ENCODE assay signal across 13 cellular contexts in the genomic region with DNA sequence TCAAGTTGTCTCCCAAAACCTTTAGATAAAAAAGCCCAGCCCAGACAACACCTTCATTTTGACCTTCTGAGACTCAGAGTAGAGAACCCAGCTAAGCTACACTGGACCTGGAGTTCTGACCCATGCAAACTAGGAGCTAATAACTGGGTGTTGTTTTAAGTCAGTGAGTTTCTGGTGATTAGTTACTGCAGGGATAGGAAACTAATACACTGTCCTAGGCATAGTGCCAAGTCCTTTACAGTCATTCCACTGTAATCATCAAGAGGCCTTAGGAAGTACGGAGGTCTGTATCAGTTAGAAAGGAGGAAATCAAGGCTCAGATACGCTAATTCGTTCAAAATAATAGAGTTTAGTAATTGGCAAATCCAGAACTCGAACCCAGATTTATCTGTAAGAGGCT.
A peak's percentile ranks its signal among the peaks of the same experiment; 100 is the strongest.
DNase-seq lines count a peak whose midpoint lies in the region; ATAC-seq and TF ChIP-seq lines count a peak whose summit lies in the region.
"Had no signal": no experiment of that assay in that cellular context is flagged by ENCODE, and none has a peak within 500 bp of the region (broad histone marks: within the 10 kb centered on the region; RNA-seq: fewer than 3 reads in every experiment).

No MANE protein-coding gene starts in this region.

- POLR2A ChIA-PET in SK-N-SH (lab: Yijun Ruan, JAX): no interaction called here

- peaks cover 0 to 8% of the 10 kb centered on the region in 2 experiments; a peak in 2 of 4 replicates for H3K4me1 ChIP-seq in SK-N-SH (ENCODE audit: control insufficient read depth in 1 of 2, insufficient read depth in 2 of 2, low read depth in 1 of 2, low read length in 1 of 2)
- H3K4me1 ChIP-seq: gastroesophageal sphincter had no signal

- H3K4me3 ChIP-seq in astrocyte of the cerebellum (ENCODE audit: low read depth, low read length): no peak overlapping the region
- H3K4me3 ChIP-seq in SK-N-SH (ENCODE audit: low read depth in 2 of 2, low read length in 1 of 2): no peak overlapping the region
- H3K4me3 ChIP-seq: gastroesophageal sphincter, thoracic aorta had no signal

- TF ChIP-seq CTCF in astrocyte of the cerebellum (IDR thresholded peaks at IDR 0.05; ENCODE audit: low read depth, low read length, missing control alignments) (no peak), SK-N-SH (IDR thresholded peaks at IDR 0.05) (no peak)

- H3K27ac ChIP-seq in SK-N-SH (ENCODE audit: low read depth in 2 of 2, low read length in 1 of 2): no peak overlapping the region
- H3K27ac ChIP-seq: gastroesophageal sphincter, thoracic aorta had no signal

- no peaks in the 10 kb centered on the region for H3K36me3 ChIP-seq in SK-N-SH (replicated peaks in 1 of 2; ENCODE audit: control insufficient read depth in 1 of 2, insufficient read depth in 2 of 2, low read length in 1 of 2)
- H3K36me3 ChIP-seq: gastroesophageal sphincter, thoracic aorta had no signal

- no peaks in the 10 kb centered on the region for H3K9me2 ChIP-seq in SK-N-SH

- H3K9ac ChIP-seq in SK-N-SH: no peak overlapping the region

- no peaks in the 10 kb centered on the region for H3K27me3 ChIP-seq in SK-N-SH (ENCODE audit: insufficient read depth)
- H3K27me3 ChIP-seq: gastroesophageal sphincter had no signal

- H3K4me2 ChIP-seq in SK-N-SH: no peak overlapping the region

- 23% methylated on average over 4 of the region's 4 CpGs for WGBS in SK-N-SH (ENCODE audit: low lambda C conversion rate)

- TF ChIP-seq RAD21 in SK-N-SH (IDR thresholded peaks at IDR 0.05; ENCODE audit: low read length): no peak

- H3K79me2 ChIP-seq in SK-N-SH (ENCODE audit: insufficient read depth): no peaks in the 10 kb centered on the region

- ATAC-seq in GM21717 (IDR thresholded peaks at IDR 0.05; ENCODE audit: unreplicated experiment): peak; percentile 26
- no peak for ATAC-seq in HG03159 (IDR thresholded peaks at IDR 0.05; ENCODE audit: unreplicated experiment)
- ATAC-seq: gastroesophageal sphincter, natural killer cell, Panc1 had no signal

- TF ChIP-seq EP300 in SK-N-SH (IDR thresholded peaks at IDR 0.05; ENCODE audit: borderline replicate concordance in 1 of 2, low read depth in 1 of 2, low read length in 1 of 2): no peak

- in situ Hi-C loops in astrocyte of the cerebellum (cut with HindIII; ENCODE audit: low sequenced_read_pairs): no loop called here

- no peak overlapping the region for H2AFZ ChIP-seq in SK-N-SH (ENCODE audit: low read depth)

- DNase-seq in NCI-H2029 (lab: John Stamatoyannopoulos, UW) (peak; percentile 63), astrocyte of the cerebellum (ENCODE audit: low read depth) (peak; percentile 5), myocyte (ENCODE audit: low read depth) (peak; percentile 12), SK-N-SH (no peak), GF-D8 (lab: John Stamatoyannopoulos, UW) (no peak)
- DNase-seq: activated naive CD4-positive, alpha-beta T cell treated with anti-CD3 and anti-CD28 coated beads, Interleukin-2, amount 10 ng/mL, durations not matched to agents 7 days and 5 days; Calu3; natural killer cell had no signal

- H4K20me1 ChIP-seq in SK-N-SH (ENCODE audit: insufficient read depth): no peaks in the 10 kb centered on the region

- H3F3A ChIP-seq in SK-N-SH (replicated peaks; ENCODE audit: insufficient read depth): no peaks in the 10 kb centered on the region

- CTCF ChIA-PET in SK-N-SH (lab: Yijun Ruan, JAX): no interaction called here

- no peaks in the 10 kb centered on the region for H3K9me3 ChIP-seq in SK-N-SH
- H3K9me3 ChIP-seq: gastroesophageal sphincter, thoracic aorta had no signal

TF ChIP-seq in SK-N-SH, 30 proteins besides CTCF, POLR2A, EP300 and RAD21:
- no peak for TF ChIP-seq TEAD4 (IDR thresholded peaks at IDR 0.05; ENCODE audit: borderline replicate concordance, insufficient read depth)
- no peak for TF ChIP-seq EZH2phosphoT487 (IDR thresholded peaks at IDR 0.05; ENCODE audit: borderline replicate concordance, low read depth)
- no peak for TF ChIP-seq JUND (IDR thresholded peaks at IDR 0.05)
- TF ChIP-seq CHD2 (IDR thresholded peaks at IDR 0.05; ENCODE audit: low read length, partially characterized antibody): no peak
- TF ChIP-seq YY1 (IDR thresholded peaks at IDR 0.05; ENCODE audit: low read depth): no peak
- TF ChIP-seq, protein P1, sequence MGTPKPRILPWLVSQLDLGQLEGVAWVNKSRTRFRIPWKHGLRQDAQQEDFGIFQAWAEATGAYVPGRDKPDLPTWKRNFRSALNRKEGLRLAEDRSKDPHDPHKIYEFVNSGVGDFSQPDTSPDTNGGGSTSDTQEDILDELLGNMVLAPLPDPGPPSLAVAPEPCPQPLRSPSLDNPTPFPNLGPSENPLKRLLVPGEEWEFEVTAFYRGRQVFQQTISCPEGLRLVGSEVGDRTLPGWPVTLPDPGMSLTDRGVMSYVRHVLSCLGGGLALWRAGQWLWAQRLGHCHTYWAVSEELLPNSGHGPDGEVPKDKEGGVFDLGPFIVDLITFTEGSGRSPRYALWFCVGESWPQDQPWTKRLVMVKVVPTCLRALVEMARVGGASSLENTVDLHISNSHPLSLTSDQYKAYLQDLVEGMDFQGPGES (IDR thresholded peaks at IDR 0.05; ENCODE audit: low read depth, low read length): no peak
- TF ChIP-seq FOXJ3 (CRISPR knock-in tag; IDR thresholded peaks at IDR 0.05): no peak
- no peak for TF ChIP-seq RXRA (IDR thresholded peaks at IDR 0.05; ENCODE audit: borderline replicate concordance, low read depth)
- TF ChIP-seq, protein P2, sequence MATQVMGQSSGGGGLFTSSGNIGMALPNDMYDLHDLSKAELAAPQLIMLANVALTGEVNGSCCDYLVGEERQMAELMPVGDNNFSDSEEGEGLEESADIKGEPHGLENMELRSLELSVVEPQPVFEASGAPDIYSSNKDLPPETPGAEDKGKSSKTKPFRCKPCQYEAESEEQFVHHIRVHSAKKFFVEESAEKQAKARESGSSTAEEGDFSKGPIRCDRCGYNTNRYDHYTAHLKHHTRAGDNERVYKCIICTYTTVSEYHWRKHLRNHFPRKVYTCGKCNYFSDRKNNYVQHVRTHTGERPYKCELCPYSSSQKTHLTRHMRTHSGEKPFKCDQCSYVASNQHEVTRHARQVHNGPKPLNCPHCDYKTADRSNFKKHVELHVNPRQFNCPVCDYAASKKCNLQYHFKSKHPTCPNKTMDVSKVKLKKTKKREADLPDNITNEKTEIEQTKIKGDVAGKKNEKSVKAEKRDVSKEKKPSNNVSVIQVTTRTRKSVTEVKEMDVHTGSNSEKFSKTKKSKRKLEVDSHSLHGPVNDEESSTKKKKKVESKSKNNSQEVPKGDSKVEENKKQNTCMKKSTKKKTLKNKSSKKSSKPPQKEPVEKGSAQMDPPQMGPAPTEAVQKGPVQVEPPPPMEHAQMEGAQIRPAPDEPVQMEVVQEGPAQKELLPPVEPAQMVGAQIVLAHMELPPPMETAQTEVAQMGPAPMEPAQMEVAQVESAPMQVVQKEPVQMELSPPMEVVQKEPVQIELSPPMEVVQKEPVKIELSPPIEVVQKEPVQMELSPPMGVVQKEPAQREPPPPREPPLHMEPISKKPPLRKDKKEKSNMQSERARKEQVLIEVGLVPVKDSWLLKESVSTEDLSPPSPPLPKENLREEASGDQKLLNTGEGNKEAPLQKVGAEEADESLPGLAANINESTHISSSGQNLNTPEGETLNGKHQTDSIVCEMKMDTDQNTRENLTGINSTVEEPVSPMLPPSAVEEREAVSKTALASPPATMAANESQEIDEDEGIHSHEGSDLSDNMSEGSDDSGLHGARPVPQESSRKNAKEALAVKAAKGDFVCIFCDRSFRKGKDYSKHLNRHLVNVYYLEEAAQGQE (IDR thresholded peaks at IDR 0.05; ENCODE audit: low read depth, low read length): no peak
- TF ChIP-seq SMC3 (IDR thresholded peaks at IDR 0.05; ENCODE audit: low read depth, low read length): no peak
- TF ChIP-seq, protein P3, sequence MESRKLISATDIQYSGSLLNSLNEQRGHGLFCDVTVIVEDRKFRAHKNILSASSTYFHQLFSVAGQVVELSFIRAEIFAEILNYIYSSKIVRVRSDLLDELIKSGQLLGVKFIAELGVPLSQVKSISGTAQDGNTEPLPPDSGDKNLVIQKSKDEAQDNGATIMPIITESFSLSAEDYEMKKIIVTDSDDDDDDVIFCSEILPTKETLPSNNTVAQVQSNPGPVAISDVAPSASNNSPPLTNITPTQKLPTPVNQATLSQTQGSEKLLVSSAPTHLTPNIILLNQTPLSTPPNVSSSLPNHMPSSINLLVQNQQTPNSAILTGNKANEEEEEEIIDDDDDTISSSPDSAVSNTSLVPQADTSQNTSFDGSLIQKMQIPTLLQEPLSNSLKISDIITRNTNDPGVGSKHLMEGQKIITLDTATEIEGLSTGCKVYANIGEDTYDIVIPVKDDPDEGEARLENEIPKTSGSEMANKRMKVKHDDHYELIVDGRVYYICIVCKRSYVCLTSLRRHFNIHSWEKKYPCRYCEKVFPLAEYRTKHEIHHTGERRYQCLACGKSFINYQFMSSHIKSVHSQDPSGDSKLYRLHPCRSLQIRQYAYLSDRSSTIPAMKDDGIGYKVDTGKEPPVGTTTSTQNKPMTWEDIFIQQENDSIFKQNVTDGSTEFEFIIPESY (IDR thresholded peaks at IDR 0.05; ENCODE audit: borderline replicate concordance, low read depth): no peak
- TF ChIP-seq, protein P4, sequence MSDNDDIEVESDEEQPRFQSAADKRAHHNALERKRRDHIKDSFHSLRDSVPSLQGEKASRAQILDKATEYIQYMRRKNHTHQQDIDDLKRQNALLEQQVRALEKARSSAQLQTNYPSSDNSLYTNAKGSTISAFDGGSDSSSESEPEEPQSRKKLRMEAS (IDR thresholded peaks at IDR 0.05; ENCODE audit: low read depth): no peak
- TF ChIP-seq TAF1 (IDR thresholded peaks at IDR 0.05; ENCODE audit: borderline replicate concordance, low read depth, low read length): no peak
- no peak for TF ChIP-seq POLR2AphosphoS5 (IDR thresholded peaks at IDR 0.05; ENCODE audit: low read depth, low read length)
- TF ChIP-seq SIN3A (IDR thresholded peaks at IDR 0.05; ENCODE audit: borderline replicate concordance, low read depth, low read length): no peak
- TF ChIP-seq GABPA (IDR thresholded peaks at IDR 0.05; ENCODE audit: low read depth): no peak
- TF ChIP-seq MEF2A (IDR thresholded peaks at IDR 0.05; ENCODE audit: borderline replicate concordance, low read depth): no peak
- no peak for TF ChIP-seq RFX5 (IDR thresholded peaks at IDR 0.05; ENCODE audit: low read length)
- TF ChIP-seq NFIC (IDR thresholded peaks at IDR 0.05; ENCODE audit: borderline replicate concordance): no peak
- no peak for TF ChIP-seq FOSL2 (IDR thresholded peaks at IDR 0.05; ENCODE audit: borderline replicate concordance, low read depth)

Comparison
In these comparisons a context has a peak if more than half of its experiments do, and no peak if none do; other contexts are left out.
1. DNase-seq: peak in NCI-H2029 (single experiment), astrocyte of the cerebellum (single experiment) and myocyte (single experiment); none in SK-N-SH (single experiment) and GF-D8 (single experiment).